In the genomic region with DNA sequence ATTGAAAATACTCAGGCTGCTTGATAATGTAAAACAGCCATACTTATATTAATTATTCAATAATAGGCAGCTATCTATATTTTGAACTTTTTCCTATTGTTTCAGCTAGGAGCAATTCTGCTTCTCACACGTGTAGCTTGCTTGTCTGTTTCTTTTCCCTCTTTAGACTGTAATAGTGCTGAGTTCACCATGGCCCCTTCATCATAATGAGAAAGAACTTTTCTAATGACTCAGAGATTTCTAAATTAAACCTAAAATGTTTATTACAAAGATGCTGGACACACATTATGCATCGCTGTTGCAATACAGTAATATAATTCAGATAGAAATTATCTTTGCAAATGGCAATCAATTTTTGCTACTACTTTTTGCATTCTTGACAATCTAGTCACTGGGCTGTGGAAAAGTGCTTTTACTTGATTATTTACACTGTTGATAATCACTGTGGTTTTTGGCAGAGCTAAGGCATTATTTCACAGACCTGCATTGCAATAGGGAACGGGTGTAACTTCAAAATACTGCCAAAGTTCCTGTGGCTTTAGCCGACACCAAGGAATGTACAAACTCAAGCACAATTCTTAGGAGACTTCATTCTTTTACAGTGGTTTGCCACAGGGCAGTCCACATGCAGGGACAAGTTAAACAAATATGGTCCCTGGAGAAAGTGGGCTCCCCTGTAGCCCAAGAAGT, we compare ENCODE assay signal across 10 cellular contexts.
A peak's percentile ranks its signal among the peaks of the same experiment; 100 is the strongest.
DNase-seq lines count a peak whose midpoint lies in the region; ATAC-seq and TF ChIP-seq lines count a peak whose summit lies in the region.
"Had no signal": no experiment of that assay in that cellular context is flagged by ENCODE, and none has a peak within 500 bp of the region (broad histone marks: within the 10 kb centered on the region; RNA-seq: fewer than 3 reads in every experiment).

No MANE protein-coding gene starts in this region.

- peak; percentile 96 for DNase-seq in Daoy (ENCODE audit: low read depth)
- peak; percentile 63 for DNase-seq in SK-N-MC (ENCODE audit: low read depth, low spot score)
- DNase-seq in foreskin keratinocyte = peak; percentile 99
- DNase-seq in GM23338 (ENCODE audit: low spot score) = no peak
- DNase-seq in NCI-H82 treated with DMSO at 0.1 percent for 48 hours (lab: John Stamatoyannopoulos, UW; ENCODE audit: unreplicated experiment) = no peak
- no peak for DNase-seq in activated naive CD8-positive, alpha-beta T cell treated with anti-CD3 and anti-CD28 coated beads for 36 hours
- no peak for DNase-seq in activated naive CD8-positive, alpha-beta T cell treated with anti-CD3 and anti-CD28 coated beads, Interleukin-2, amount 50 U/mL, for 24 hours
- DNase-seq: activated naive CD8-positive, alpha-beta T cell treated with anti-CD3 and anti-CD28 coated beads, Interleukin-2, amount 10 ng/mL, durations not matched to agents 7 days and 5 days; stimulated activated CD4-positive, alpha-beta T cell treated with anti-CD3 and anti-CD28 coated beads, Interleukin-12 subunit alpha, Interleukin-12 subunit beta, amount 100 ng/mL, for 4 hours had no signal

- H3K27me3 Mint-ChIP-seq in GM23338 (ENCODE audit: insufficient read depth, low read depth, poor library complexity) = peaks cover 2% of the 10 kb centered on the region
- no peaks in the 10 kb centered on the region for H3K27me3 Mint-ChIP-seq in activated naive CD8-positive, alpha-beta T cell treated with anti-CD3 and anti-CD28 coated beads for 36 hours
- no peaks in the 10 kb centered on the region for H3K27me3 Mint-ChIP-seq in activated naive CD8-positive, alpha-beta T cell treated with anti-CD3 and anti-CD28 coated beads, Interleukin-2, amount 50 U/mL, for 24 hours
- H3K27me3 Mint-ChIP-seq: activated naive CD8-positive, alpha-beta T cell treated with anti-CD3 and anti-CD28 coated beads, Interleukin-2, amount 10 ng/mL, durations not matched to agents 7 days and 5 days had no signal

- no peak overlapping the region for H3K4me3 Mint-ChIP-seq in GM23338
- H3K4me3 Mint-ChIP-seq in activated naive CD8-positive, alpha-beta T cell treated with anti-CD3 and anti-CD28 coated beads for 36 hours = no peak overlapping the region
- H3K4me3 Mint-ChIP-seq in activated naive CD8-positive, alpha-beta T cell treated with anti-CD3 and anti-CD28 coated beads, Interleukin-2, amount 50 U/mL, for 24 hours = no peak overlapping the region
- H3K4me3 Mint-ChIP-seq: activated naive CD8-positive, alpha-beta T cell treated with anti-CD3 and anti-CD28 coated beads, Interleukin-2, amount 10 ng/mL, durations not matched to agents 7 days and 5 days had no signal

- H3K4me3 ChIP-seq in SK-N-MC = peak overlapping the region; percentile 38; the same call in 1 of the 2 replicates
- H3K4me3 ChIP-seq in rectal smooth muscle tissue (ENCODE audit: low read length) = no peak overlapping the region
- no peak overlapping the region for H3K4me3 ChIP-seq in GM23338

- H4K20me1 ChIP-seq in GM23338 (replicated peaks; ENCODE audit: insufficient read depth) = no peaks in the 10 kb centered on the region

- H3K4me1 ChIP-seq in foreskin keratinocyte (peaks cover 15% of the 10 kb centered on the region), rectal smooth muscle tissue (ENCODE audit: control insufficient read depth, insufficient read depth, low read length) (peaks cover 8% of the 10 kb centered on the region), GM23338 (ENCODE audit: insufficient read depth) (no peaks in the 10 kb centered on the region)

- H3K9me3 ChIP-seq in SK-N-MC (ENCODE audit: low read depth, low read length) = no peaks in the 10 kb centered on the region

- no peaks in the 10 kb centered on the region for H3F3A ChIP-seq in GM23338 (replicated peaks; ENCODE audit: low read depth)

- no peaks in the 10 kb centered on the region for H3K36me3 ChIP-seq in SK-N-MC (ENCODE audit: insufficient read depth, low read length)
- no peaks in the 10 kb centered on the region for H3K36me3 ChIP-seq in rectal smooth muscle tissue (ENCODE audit: control insufficient read depth, insufficient read depth, low read length)
- H3K36me3 ChIP-seq in GM23338 (ENCODE audit: insufficient read depth) = no peaks in the 10 kb centered on the region

- no peak for TF ChIP-seq CTCF in foreskin keratinocyte (conservative IDR thresholded peaks at IDR 0.05)
- TF ChIP-seq CTCF in GM23338 (conservative IDR thresholded peaks at IDR 0.05; ENCODE audit: low read depth in 2 of 2) = no peak

- peak overlapping the region; percentile 8 for H3K9ac ChIP-seq in SK-N-MC (ENCODE audit: insufficient read length)
- H3K9ac ChIP-seq in rectal smooth muscle tissue (ENCODE audit: low read length) = no peak overlapping the region

- no peak overlapping the region for H3K4me2 ChIP-seq in GM23338

- no peaks in the 10 kb centered on the region for H3K36me3 Mint-ChIP-seq in GM23338 (ENCODE audit: low read depth)
- no peaks in the 10 kb centered on the region for H3K36me3 Mint-ChIP-seq in activated naive CD8-positive, alpha-beta T cell treated with anti-CD3 and anti-CD28 coated beads for 36 hours
- H3K36me3 Mint-ChIP-seq in activated naive CD8-positive, alpha-beta T cell treated with anti-CD3 and anti-CD28 coated beads, Interleukin-2, amount 50 U/mL, for 24 hours (ENCODE audit: low read depth) = no peaks in the 10 kb centered on the region

- H3K27ac ChIP-seq in SK-N-MC = peak overlapping the region; percentile 81
- H3K27ac ChIP-seq in foreskin keratinocyte = peak overlapping the region; percentile 38
- H3K27ac ChIP-seq in rectal smooth muscle tissue (ENCODE audit: low read depth, low read length) = peak overlapping the region; percentile 71
- H3K27ac ChIP-seq in GM23338 (ENCODE audit: low read depth) = no peak overlapping the region

- H3K9me2 ChIP-seq in GM23338 (ENCODE audit: insufficient read depth) = no peaks in the 10 kb centered on the region

- peaks cover 1% of the 10 kb centered on the region; the same call in 1 of the 3 replicates for H3K4me1 Mint-ChIP-seq in GM23338
- H3K4me1 Mint-ChIP-seq in activated naive CD8-positive, alpha-beta T cell treated with anti-CD3 and anti-CD28 coated beads for 36 hours = no peaks in the 10 kb centered on the region
- no peaks in the 10 kb centered on the region for H3K4me1 Mint-ChIP-seq in activated naive CD8-positive, alpha-beta T cell treated with anti-CD3 and anti-CD28 coated beads, Interleukin-2, amount 50 U/mL, for 24 hours
- H3K4me1 Mint-ChIP-seq: activated naive CD8-positive, alpha-beta T cell treated with anti-CD3 and anti-CD28 coated beads, Interleukin-2, amount 10 ng/mL, durations not matched to agents 7 days and 5 days had no signal

- no peaks in the 10 kb centered on the region for H3K79me2 ChIP-seq in GM23338 (replicated peaks; ENCODE audit: insufficient read depth)

- no peaks in the 10 kb centered on the region for H3K9me3 Mint-ChIP-seq in GM23338
- no peaks in the 10 kb centered on the region for H3K9me3 Mint-ChIP-seq in activated naive CD8-positive, alpha-beta T cell treated with anti-CD3 and anti-CD28 coated beads for 36 hours
- H3K9me3 Mint-ChIP-seq in activated naive CD8-positive, alpha-beta T cell treated with anti-CD3 and anti-CD28 coated beads, Interleukin-2, amount 50 U/mL, for 24 hours = no peaks in the 10 kb centered on the region

- no peak overlapping the region for H2AFZ ChIP-seq in GM23338

- peak; percentile 93 for ATAC-seq in foreskin keratinocyte
- ATAC-seq in GM23338 = no peak
- no peak for ATAC-seq in activated naive CD8-positive, alpha-beta T cell treated with anti-CD3 and anti-CD28 coated beads, Interleukin-2, amount 50 U/mL, for 24 hours

- H3K27me3 ChIP-seq in foreskin keratinocyte = no peaks in the 10 kb centered on the region
- no peaks in the 10 kb centered on the region for H3K27me3 ChIP-seq in rectal smooth muscle tissue (ENCODE audit: control insufficient read depth, insufficient read depth, low read length)
- H3K27me3 ChIP-seq in GM23338 (ENCODE audit: insufficient read depth) = no peaks in the 10 kb centered on the region

- no peak overlapping the region for H3K27ac Mint-ChIP-seq in GM23338
- H3K27ac Mint-ChIP-seq in activated naive CD8-positive, alpha-beta T cell treated with anti-CD3 and anti-CD28 coated beads for 36 hours = no peak overlapping the region
- no peak overlapping the region for H3K27ac Mint-ChIP-seq in activated naive CD8-positive, alpha-beta T cell treated with anti-CD3 and anti-CD28 coated beads, Interleukin-2, amount 50 U/mL, for 24 hours
- H3K27ac Mint-ChIP-seq: activated naive CD8-positive, alpha-beta T cell treated with anti-CD3 and anti-CD28 coated beads, Interleukin-2, amount 10 ng/mL, durations not matched to agents 7 days and 5 days had no signal

TF ChIP-seq in GM23338, 12 proteins besides CTCF, POLR2A, EP300 and RAD21 (continues in another document):
- TF ChIP-seq JUNB (IDR thresholded peaks at IDR 0.05; ENCODE audit: unreplicated experiment) = no peak

Comparison
In these comparisons a context has a peak if more than half of its experiments do, and no peak if none do; other contexts are left out.
1. DNase-seq: peak in Daoy (single experiment), SK-N-MC (single experiment) and foreskin keratinocyte (2 of 2); none in GM23338 (single experiment), NCI-H82 treated with DMSO at 0.1 percent for 48 hours (single experiment), activated naive CD8-positive, alpha-beta T cell treated with anti-CD3 and anti-CD28 coated beads for 36 hours (single experiment) and activated naive CD8-positive, alpha-beta T cell treated with anti-CD3 and anti-CD28 coated beads, Interleukin-2, amount 50 U/mL, for 24 hours (single experiment).